ENCODE assay signal across 26 cellular contexts in genomic region chr16:50482271-50482670, GRCh38.
A peak's percentile ranks its signal among the peaks of the same experiment; 100 is the strongest.
DNase-seq lines count a peak whose midpoint lies in the region; ATAC-seq and TF ChIP-seq lines count a peak whose summit lies in the region.
"Had no signal": no experiment of that assay in that cellular context is flagged by ENCODE, and none has a peak within 500 bp of the region (broad histone marks: within the 10 kb centered on the region; RNA-seq: fewer than 3 reads in every experiment).

No MANE protein-coding gene starts in this region.

- 87% methylated on average over 5 of the region's 5 CpGs for WGBS in sigmoid colon, 2 donors

- H3K9me3 ChIP-seq in sigmoid colon: no peaks in the 10 kb centered on the region

- no peak overlapping the region for H3K27ac ChIP-seq in sigmoid colon
- H3K27ac ChIP-seq: 22Rv1; A549; BLaER1 treated with 17β-estradiol and CSF1 and Interleukin-3, amounts not matched to agents 10 nM and 100 nM; C4-2B had no signal

- TF ChIP-seq EP300 in sigmoid colon (IDR thresholded peaks at IDR 0.05): no peak

- intact Hi-C loops in sigmoid colon (cut with DNase I): no loop called here

- H3K27ac Mint-ChIP-seq in neural crest cell (ENCODE audit: unreplicated experiment) (peak overlapping the region; percentile 29), osteocyte (ENCODE audit: unreplicated experiment) (no peak overlapping the region)
- H3K27ac Mint-ChIP-seq: B cell; CD4-positive, alpha-beta T cell; CD8-positive, alpha-beta T cell had no signal

- H3K36me3 Mint-ChIP-seq in neural crest cell (ENCODE audit: low read depth) (peaks cover 5% of the 10 kb centered on the region), osteocyte (ENCODE audit: unreplicated experiment) (no peaks in the 10 kb centered on the region)
- H3K36me3 Mint-ChIP-seq: CD8-positive, alpha-beta T cell had no signal

- H3K9me3 Mint-ChIP-seq in neural crest cell: peaks cover 5% of the 10 kb centered on the region
- H3K9me3 Mint-ChIP-seq in osteocyte (ENCODE audit: unreplicated experiment): peaks cover 14% of the 10 kb centered on the region
- H3K9me3 Mint-ChIP-seq: CD4-positive, alpha-beta T cell had no signal

- no peaks in the 10 kb centered on the region for H3K27me3 Mint-ChIP-seq in neural crest cell (ENCODE audit: low read depth)
- peaks cover 2% of the 10 kb centered on the region for H3K27me3 Mint-ChIP-seq in osteocyte (ENCODE audit: unreplicated experiment)

- TF ChIP-seq CTCF in neural crest cell (conservative IDR thresholded peaks at IDR 0.05) (no peak), sigmoid colon (IDR thresholded peaks at IDR 0.05) (no peak), osteocyte (IDR thresholded peaks at IDR 0.05) (no peak)

- no peaks in the 10 kb centered on the region for H3K36me3 ChIP-seq in sigmoid colon
- H3K36me3 ChIP-seq: BLaER1 treated with 17β-estradiol and CSF1 and Interleukin-3, amounts not matched to agents 10 nM and 100 nM had no signal

- H3K4me3 ChIP-seq in sigmoid colon: no peak overlapping the region
- H3K4me3 ChIP-seq: A549; BLaER1 treated with 17β-estradiol and CSF1 and Interleukin-3, amounts not matched to agents 10 nM and 100 nM; GM12878 had no signal

- peaks cover 0 to 12% (median 0%) of the 10 kb centered on the region in 3 donors for H3K27me3 ChIP-seq in sigmoid colon
- H3K27me3 ChIP-seq: BLaER1 treated with 17β-estradiol and CSF1 and Interleukin-3, amounts not matched to agents 10 nM and 100 nM had no signal

- H3K4me3 Mint-ChIP-seq in neural crest cell (no peak overlapping the region), osteocyte (ENCODE audit: unreplicated experiment) (no peak overlapping the region)
- H3K4me3 Mint-ChIP-seq: B cell; CD4-positive, alpha-beta T cell; CD8-positive, alpha-beta T cell had no signal

- ATAC-seq in HG02973 (IDR thresholded peaks at IDR 0.05; ENCODE audit: unreplicated experiment) (no peak), HG02642 (IDR thresholded peaks at IDR 0.05; ENCODE audit: poor library complexity, unreplicated experiment) (no peak)
- ATAC-seq: A549; CD8-positive, alpha-beta T cell; GM12878 had no signal

- H3K4me1 Mint-ChIP-seq in neural crest cell: peaks cover 36% of the 10 kb centered on the region
- no peaks in the 10 kb centered on the region for H3K4me1 Mint-ChIP-seq in osteocyte (ENCODE audit: unreplicated experiment)
- H3K4me1 Mint-ChIP-seq: B cell had no signal

- TF ChIP-seq POLR2A in sigmoid colon (IDR thresholded peaks at IDR 0.05): no peak

- H3K4me1 ChIP-seq in sigmoid colon: no peaks in the 10 kb centered on the region
- H3K4me1 ChIP-seq: A549 had no signal

- peak; percentile 43 for DNase-seq in activated effector memory CD4-positive, alpha-beta T cell treated with anti-CD3 and anti-CD28 coated beads, Interleukin-2, amount 50 U/mL, for 16 hours
- no peak for DNase-seq in activated effector memory CD4-positive, alpha-beta T cell treated with Interleukin-2 at 50 U/mL for 16 hours
- peak; percentile 51 for DNase-seq in mesenteric fat pad (ENCODE audit: low spot score)
- no peak for DNase-seq in neural crest cell (ENCODE audit: low read depth, low spot score)
- peak; percentile 36 for DNase-seq in sigmoid colon
- DNase-seq in osteocyte (ENCODE audit: extremely low spot score, unreplicated experiment): no peak
- DNase-seq: AML-193; Caco-2; Calu3; CD4-positive, alpha-beta T cell; CD8-positive, alpha-beta T cell; DMS 273 treated with DMSO at 0.1 percent for 48 hours; DMS153; DMS53; DMS79; DND-41; EL; GDM1 had no signal

Comparison
In these comparisons a context has a peak if more than half of its experiments do, and no peak if none do; other contexts are left out.
1. DNase-seq: peak in activated effector memory CD4-positive, alpha-beta T cell treated with anti-CD3 and anti-CD28 coated beads, Interleukin-2, amount 50 U/mL, for 16 hours (single experiment), mesenteric fat pad (single experiment) and sigmoid colon (single experiment); none in activated effector memory CD4-positive, alpha-beta T cell treated with Interleukin-2 at 50 U/mL for 16 hours (single experiment), neural crest cell (single experiment) and osteocyte (single experiment).